Comparison of ENCODE assay signal across 14 cellular contexts in genomic region chrX:149781727-149782126, GRCh38. TPM values are rescaled to one million over a fixed set of nuclear protein-coding genes. Genes with fewer than 3 reads are reported as not detected.
"Had no signal": no experiment of that assay in that cellular context is flagged by ENCODE, and none has a peak within 500 bp of the region (broad histone marks: within the 10 kb centered on the region; RNA-seq: fewer than 3 reads in every experiment).

Gene MAGEA9 (plus strand): TSS chrX:149781930. CDS start chrX:149786211, 4,281 bp downstream.

RNA-seq across cellular contexts. Expression of gene MAGEA9, which starts in this region (rescaled TPM):
- total RNA-seq: activated B cell treated with CpG ODN at 0.5 μM for 24 hours; activated CD4-positive, alpha-beta memory T cell treated with anti-CD3 and anti-CD28 coated beads for 36 hours; activated CD4-positive, alpha-beta memory T cell treated with anti-CD3 and anti-CD28 coated beads, Interleukin-2, amount 10 ng/mL, durations not matched to agents 7 days and 5 days; activated CD4-positive, alpha-beta T cell treated with anti-CD3 and anti-CD28 coated beads for 36 hours; activated CD4-positive, alpha-beta T cell treated with anti-CD3 and anti-CD28 coated beads, Interleukin-2, amount 10 ng/mL, durations not matched to agents 24 days and 14 days; activated CD4-positive, alpha-beta T cell treated with anti-CD3 and anti-CD28 coated beads, Interleukin-2, amount 10 ng/mL, durations not matched to agents 7 days and 5 days; activated CD8-positive, alpha-beta memory T cell treated with anti-CD3 and anti-CD28 coated beads for 36 hours; activated CD8-positive, alpha-beta memory T cell treated with anti-CD3 and anti-CD28 coated beads, Interleukin-2, amount 10 ng/mL, durations not matched to agents 7 days and 5 days; activated CD8-positive, alpha-beta T cell treated with anti-CD3 and anti-CD28 coated beads for 36 hours; activated CD8-positive, alpha-beta T cell treated with anti-CD3 and anti-CD28 coated beads, Interleukin-2, amount 10 ng/mL, durations not matched to agents 7 days and 5 days; T-helper 1 cell treated with Interleukin-12 subunit alpha and Interleukin-12 subunit beta and Interleukin-4 antibody, amounts not matched to agents 30 ng/mL and 1 ng/mL, for 36 hours; T-helper 17 cell; T-helper 2 cell treated with Interferon-gamma antibody and Interleukin-4, amounts not matched to agents 100 ng/mL and 5 ng/mL, for 36 hours; WTC11 had no signal
